ENCODE assay signal across 26 cellular contexts in genomic region chr6:55469829-55470438, GRCh38.
DNase-seq lines count a peak whose midpoint lies in the region; ATAC-seq, FAIRE-seq and TF ChIP-seq lines count a peak whose summit lies in the region.
"Had no signal": no experiment of that assay in that cellular context is flagged by ENCODE, and none has a peak within 500 bp of the region (broad histone marks: within the 10 kb centered on the region; RNA-seq: fewer than 3 reads in every experiment).

No MANE protein-coding gene starts in this region.

- no peak overlapping the region for H3K4me2 ChIP-seq in SK-N-SH
- H3K4me2 ChIP-seq in MM.1S (ENCODE audit: low read depth, low read length), result peak overlapping the region; percentile 84
- H3K4me2 ChIP-seq in endothelial cell of umbilical vein (ENCODE audit: insufficient read depth, low read length), result no peak overlapping the region

- BruUV-seq in endothelial cell of umbilical vein (replicated peaks; lab: Mats Ljungman, UMichigan), result no TSS peak

- no peak for TF ChIP-seq RAD21 in SK-N-SH (IDR thresholded peaks at IDR 0.05; ENCODE audit: low read length)

- CTCF ChIA-PET in SK-N-SH (lab: Yijun Ruan, JAX) (no interaction called here), endothelial cell of umbilical vein (lab: Charles Lee) (no interaction called here)

- H3K9me1 ChIP-seq in endothelial cell of umbilical vein (replicated peaks; ENCODE audit: control insufficient read depth, extremely low read depth, insufficient read depth, low read length), result no peaks in the 10 kb centered on the region

- dilution Hi-C loops in endothelial cell of umbilical vein (cut with MboI; ENCODE audit: extremely low pct_ligation_motif_present, low sequenced_read_pairs), result no loop called here

- no peak for ATAC-seq in SK-N-SH treated with all-trans-retinoic acid at 6 μM for 48 hours
- no peak for ATAC-seq in left lung
- ATAC-seq: foreskin keratinocyte, upper lobe of right lung had no signal

- H3K27me3 ChIP-seq in SK-N-SH (ENCODE audit: insufficient read depth) (no peaks in the 10 kb centered on the region), MM.1S (replicated peaks; ENCODE audit: insufficient read depth, low read length) (peaks cover 13% of the 10 kb centered on the region; the same call in 1 of the 2 replicates), endothelial cell of umbilical vein (ENCODE audit: control insufficient read depth in 2 of 2, insufficient read depth in 2 of 2, low read length in 2 of 2) (no peaks in the 10 kb centered on the region), left lung (no peaks in the 10 kb centered on the region)
- H3K27me3 ChIP-seq: foreskin keratinocyte, MG63, neutrophil, upper lobe of right lung had no signal

- POLR2A ChIA-PET in SK-N-SH (lab: Yijun Ruan, JAX), result no interaction called here
- POLR2A ChIA-PET in endothelial cell of umbilical vein (lab: Charles Lee), result no interaction called here

- DNase-seq in SK-N-SH, result peak; percentile 0
- peak; percentile 91 for DNase-seq in MM.1S
- DNase-seq in endothelial cell of umbilical vein (ENCODE audit: low read depth, low spot score), result peak; percentile 24
- peak; percentile 51 for DNase-seq in myocyte (ENCODE audit: low read depth)
- DNase-seq in left lung, result no peak
- DNase-seq in activated gamma-delta T cell treated with Interleukin-2 at 50 U/mL for 16 hours, result no peak
- no peak for DNase-seq in central memory CD4-positive, alpha-beta T cell
- DNase-seq: 8988T; activated B cell treated with CpG ODN at 0.5 μM for 24 hours; activated CD4-positive, alpha-beta T cell treated with anti-CD3 and anti-CD28 coated beads, Interleukin-2, amount 50 U/mL, for 48 hours; activated naive CD8-positive, alpha-beta T cell treated with anti-CD3 and anti-CD28 coated beads, Interleukin-2, amount 10 ng/mL, durations not matched to agents 7 days and 5 days; Caco-2; DND-41; foreskin keratinocyte; GOT3; islet precursor cell; MG63; NCI-H1436 treated with DMSO at 0.1 percent for 48 hours; NCI-H524 treated with DMSO at 0.1 percent for 48 hours; stimulated activated CD4-positive, alpha-beta T cell treated with anti-CD3 and anti-CD28 coated beads, Interleukin-12 subunit alpha, Interleukin-12 subunit beta, amount 100 ng/mL, for 4 hours; T-helper 9 cell; upper lobe of right lung had no signal

- TF ChIP-seq CTCF in SK-N-SH (IDR thresholded peaks at IDR 0.05) (no peak), MM.1S (IDR thresholded peaks at IDR 0.05; ENCODE audit: low read length) (no peak), endothelial cell of umbilical vein (IDR thresholded peaks at IDR 0.05; ENCODE audit: extremely low read depth in 1 of 2, insufficient read depth in 1 of 2, low read depth in 1 of 2, low read length in 2 of 2) (no peak), left lung (IDR thresholded peaks at IDR 0.05) (no peak)

- no peak for TF ChIP-seq POLR2A in endothelial cell of umbilical vein (IDR thresholded peaks at IDR 0.05; ENCODE audit: low read depth, low read length)

- no peak for TF ChIP-seq EP300 in SK-N-SH (IDR thresholded peaks at IDR 0.05; ENCODE audit: borderline replicate concordance in 1 of 2, low read depth in 1 of 2, low read length in 1 of 2)

- 30% methylated on average over 6 of the region's 6 CpGs for WGBS in SK-N-SH (ENCODE audit: low lambda C conversion rate)

- no peaks in the 10 kb centered on the region for H3K79me2 ChIP-seq in SK-N-SH (ENCODE audit: insufficient read depth)
- H3K79me2 ChIP-seq in MM.1S (ENCODE audit: low read length), result no peaks in the 10 kb centered on the region
- no peaks in the 10 kb centered on the region for H3K79me2 ChIP-seq in endothelial cell of umbilical vein (ENCODE audit: control insufficient read depth, insufficient read depth, low read length)

- no peak overlapping the region for H3K27ac ChIP-seq in SK-N-SH (ENCODE audit: low read depth in 2 of 2, low read length in 1 of 2)
- H3K27ac ChIP-seq in MM.1S (ENCODE audit: low read length), result peak overlapping the region; percentile 67; the same call in 1 of the 2 replicates
- H3K27ac ChIP-seq in endothelial cell of umbilical vein (ENCODE audit: insufficient read depth, low read depth, low read length), result no peak overlapping the region
- no peak overlapping the region for H3K27ac ChIP-seq in left lung
- H3K27ac ChIP-seq: foreskin keratinocyte, neutrophil, RWPE1, upper lobe of right lung had no signal

- no peaks in the 10 kb centered on the region for H3F3A ChIP-seq in SK-N-SH (replicated peaks; ENCODE audit: insufficient read depth)
- H3F3A ChIP-seq in MM.1S (ENCODE audit: insufficient read depth, low read length), result peaks cover 5% of the 10 kb centered on the region

- H3K4me1 ChIP-seq in SK-N-SH (ENCODE audit: control insufficient read depth in 1 of 2, insufficient read depth in 2 of 2, low read depth in 1 of 2, low read length in 1 of 2), result no peaks in the 10 kb centered on the region
- H3K4me1 ChIP-seq in MM.1S (ENCODE audit: low read length), result peaks cover 27% of the 10 kb centered on the region
- no peaks in the 10 kb centered on the region for H3K4me1 ChIP-seq in endothelial cell of umbilical vein (ENCODE audit: control insufficient read depth, extremely low read depth, insufficient read depth, low read length)
- H3K4me1 ChIP-seq in left lung, result no peaks in the 10 kb centered on the region
- H3K4me1 ChIP-seq: Caco-2, upper lobe of right lung had no signal

- H4K20me1 ChIP-seq in SK-N-SH (ENCODE audit: insufficient read depth) (no peaks in the 10 kb centered on the region), MM.1S (ENCODE audit: insufficient read depth, low read length) (no peaks in the 10 kb centered on the region), endothelial cell of umbilical vein (replicated peaks; ENCODE audit: control insufficient read depth, extremely low read depth, insufficient read depth, low read length) (no peaks in the 10 kb centered on the region)

- intact Hi-C loops in endothelial cell of umbilical vein (cut with micrococcal nuclease) (no loop called here), left lung (cut with DNase I) (no loop called here)

- H3K9me2 ChIP-seq in SK-N-SH, result no peaks in the 10 kb centered on the region
- H3K9me2 ChIP-seq in MM.1S (replicated peaks; ENCODE audit: insufficient read depth, low read length), result 0 out of 2 replicates have a peak, but pooled peaks cover 3% of the 10 kb centered on the region

- H3K9ac ChIP-seq in SK-N-SH (no peak overlapping the region), MM.1S (ENCODE audit: low read length) (no peak overlapping the region), endothelial cell of umbilical vein (replicated peaks; ENCODE audit: extremely low read depth, insufficient read depth, low read length) (no peak overlapping the region)

- FAIRE-seq in endothelial cell of umbilical vein (lab: Jason Lieb, UNC), result peak; percentile 56
- FAIRE-seq: bronchial epithelial cell had no signal

- H3K9me3 ChIP-seq in SK-N-SH (no peaks in the 10 kb centered on the region), MM.1S (replicated peaks; ENCODE audit: insufficient read depth, low read length) (no peaks in the 10 kb centered on the region), endothelial cell of umbilical vein (replicated peaks; ENCODE audit: control insufficient read depth, insufficient read depth, low read length) (no peaks in the 10 kb centered on the region), left lung (no peaks in the 10 kb centered on the region)
- H3K9me3 ChIP-seq: Caco-2, neutrophil, upper lobe of right lung had no signal

- H3K36me3 ChIP-seq in SK-N-SH (replicated peaks in 1 of 2; ENCODE audit: control insufficient read depth in 1 of 2, insufficient read depth in 2 of 2, low read length in 1 of 2) (no peaks in the 10 kb centered on the region), MM.1S (replicated peaks; ENCODE audit: insufficient read depth, low read length) (no peaks in the 10 kb centered on the region), endothelial cell of umbilical vein (ENCODE audit: control insufficient read depth in 2 of 2, extremely low read depth in 1 of 2, insufficient read depth in 2 of 2, low read length in 2 of 2) (no peaks in the 10 kb centered on the region), left lung (no peaks in the 10 kb centered on the region)
- H3K36me3 ChIP-seq: MG63, neutrophil, upper lobe of right lung had no signal

- H3K4me3 ChIP-seq in SK-N-SH (ENCODE audit: low read depth in 2 of 2, low read length in 1 of 2), result no peak overlapping the region
- no peak overlapping the region for H3K4me3 ChIP-seq in MM.1S (ENCODE audit: low read length)
- no peak overlapping the region for H3K4me3 ChIP-seq in endothelial cell of umbilical vein (replicated peaks in 1 of 3; ENCODE audit: insufficient read depth in 1 of 3, low read depth in 1 of 3, low read length in 3 of 3)
- H3K4me3 ChIP-seq in left lung, result no peak overlapping the region
- H3K4me3 ChIP-seq: MG63, upper lobe of right lung had no signal

- H2AFZ ChIP-seq in SK-N-SH (ENCODE audit: low read depth), result no peak overlapping the region
- no peak overlapping the region for H2AFZ ChIP-seq in MM.1S (ENCODE audit: low read length)
- no peak overlapping the region for H2AFZ ChIP-seq in endothelial cell of umbilical vein (ENCODE audit: low read depth, low read length)

TF ChIP-seq in SK-N-SH, 30 proteins besides CTCF, POLR2A, EP300 and RAD21 (continues in another document):
- TF ChIP-seq, protein P1, sequence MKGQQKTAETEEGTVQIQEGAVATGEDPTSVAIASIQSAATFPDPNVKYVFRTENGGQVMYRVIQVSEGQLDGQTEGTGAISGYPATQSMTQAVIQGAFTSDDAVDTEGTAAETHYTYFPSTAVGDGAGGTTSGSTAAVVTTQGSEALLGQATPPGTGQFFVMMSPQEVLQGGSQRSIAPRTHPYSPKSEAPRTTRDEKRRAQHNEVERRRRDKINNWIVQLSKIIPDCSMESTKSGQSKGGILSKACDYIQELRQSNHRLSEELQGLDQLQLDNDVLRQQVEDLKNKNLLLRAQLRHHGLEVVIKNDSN (IDR thresholded peaks at IDR 0.05; ENCODE audit: borderline replicate concordance, low read depth), result no peak
- no peak for TF ChIP-seq FOXM1 (IDR thresholded peaks at IDR 0.05; ENCODE audit: low read depth)

TF ChIP-seq in SK-N-SH treated with all-trans-retinoic acid at 6 μM for 48 hours, 23 proteins besides CTCF, POLR2A, EP300 and RAD21 (continues in another document):
- TF ChIP-seq ZNF565 (CRISPR knock-in tag; conservative IDR thresholded peaks at IDR 0.05; ENCODE audit: low read depth) (no peak), ZC3H10 (CRISPR knock-in tag; IDR thresholded peaks at IDR 0.05) (no peak), ZFP3 (CRISPR knock-in tag; IDR thresholded peaks at IDR 0.05) (no peak), TCF4 (CRISPR knock-in tag; IDR thresholded peaks at IDR 0.05; ENCODE audit: borderline replicate concordance) (no peak), GLIS3 (CRISPR knock-in tag; IDR thresholded peaks at IDR 0.05) (no peak)

TF ChIP-seq in endothelial cell of umbilical vein, 7 proteins besides CTCF, POLR2A, EP300 and RAD21 (continues in another document):
- TF ChIP-seq EZH2 (IDR thresholded peaks at IDR 0.05; ENCODE audit: borderline replicate concordance, low read depth, low read length, severe bottlenecking) (no peak), JUN (IDR thresholded peaks at IDR 0.05; ENCODE audit: borderline replicate concordance, insufficient read depth, insufficient read length, low read depth) (no peak), MYC (IDR thresholded peaks at IDR 0.05; ENCODE audit: low read depth, low read length) (no peak), GATA2 (IDR thresholded peaks at IDR 0.05; ENCODE audit: insufficient read depth, insufficient read length, low read depth, low read length) (no peak)

Comparison
In these comparisons a context has a peak if more than half of its experiments do, and no peak if none do; other contexts are left out.
1. DNase-seq: peak in SK-N-SH (single experiment), MM.1S (single experiment), endothelial cell of umbilical vein (single experiment) and myocyte (single experiment); none in left lung (0 of 2), activated gamma-delta T cell treated with Interleukin-2 at 50 U/mL for 16 hours (single experiment) and central memory CD4-positive, alpha-beta T cell (single experiment).